In the genomic region with DNA sequence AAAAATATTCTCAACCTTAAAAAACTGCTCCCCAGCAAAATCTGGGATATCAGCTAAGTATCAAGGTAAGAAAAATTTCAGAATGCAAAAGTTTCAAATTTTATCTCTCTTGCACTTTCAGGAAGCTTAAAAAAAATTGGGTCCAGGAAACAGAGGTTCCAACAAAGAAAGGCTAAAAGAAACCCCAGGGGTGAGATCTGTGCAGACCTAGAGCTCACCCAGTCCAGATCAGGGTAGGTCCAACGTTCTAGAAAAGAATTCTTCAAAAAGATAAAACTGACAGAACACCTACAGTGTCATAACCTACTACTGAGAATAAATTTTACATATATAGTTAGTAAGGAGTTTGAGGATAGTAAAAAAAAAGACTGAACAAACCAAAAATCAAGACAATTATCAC, we compare ENCODE assay signal across 10 cellular contexts. TPM values are rescaled to one million over a fixed set of nuclear protein-coding genes. Genes with fewer than 3 reads are reported as not detected.
DNase-seq lines count a peak whose midpoint lies in the region; ATAC-seq and TF ChIP-seq lines count a peak whose summit lies in the region.
"Had no signal": no experiment of that assay in that cellular context is flagged by ENCODE, and none has a peak within 500 bp of the region (broad histone marks: within the 10 kb centered on the region; RNA-seq: fewer than 3 reads in every experiment).

No MANE protein-coding gene starts in this region.

- POLR2A ChIA-PET in activated B cell treated with CpG ODN at 0.5 μM for 24 hours (lab: Charles Lee): interaction anchor here (0.7 to 6.9 kb wide), 14 partner anchors 9 to 449 kb away, joined by 3 to 87 read pairs (median 6); a partner anchor contains a TSS

- H3K4me3 ChIP-seq in heart right ventricle: no peak overlapping the region
- no peak overlapping the region for H3K4me3 ChIP-seq in transverse colon
- H3K4me3 ChIP-seq: sigmoid colon had no signal

- H3K9me3 ChIP-seq in heart right ventricle (no peaks in the 10 kb centered on the region), transverse colon (no peaks in the 10 kb centered on the region)
- H3K9me3 ChIP-seq: sigmoid colon had no signal

- CTCF ChIA-PET in activated B cell treated with CpG ODN at 0.5 μM for 24 hours (lab: Charles Lee): interaction anchor here (1.3 to 1.5 kb wide), 2 partner anchors 12 to 23 kb away, joined by 3 to 4 read pairs; no protein-coding TSS in a partner anchor

- no peaks in the 10 kb centered on the region for H3K27me3 ChIP-seq in heart right ventricle
- H3K27me3 ChIP-seq in transverse colon: no peaks in the 10 kb centered on the region
- H3K27me3 ChIP-seq: sigmoid colon had no signal

- ATAC-seq in heart right ventricle (no peak), Right ventricle myocardium inferior (no peak), activated B cell treated with CpG ODN at 0.5 μM for 24 hours (ENCODE audit: low read depth) (no peak), HG02981 (IDR thresholded peaks at IDR 0.05; ENCODE audit: unreplicated experiment) (no peak)

- in situ Hi-C loops in transverse colon (cut with MboI; ENCODE audit: low pct_ligation_motif_present in 1 of 4, low pct_unique_long_range_greater_than_20kb in 1 of 4, low sequenced_read_pairs in 3 of 4): no loop called here

- H3K9me3 Mint-ChIP-seq in activated B cell treated with CpG ODN at 0.5 μM for 24 hours (no peaks in the 10 kb centered on the region), immature natural killer cell (peaks cover 0 to 2% (median 0%) of the 10 kb centered on the region in 6 donors)

- H3K4me1 ChIP-seq in heart right ventricle (peaks cover 0 to 42% (median 29%) of the 10 kb centered on the region in 9 donors), transverse colon (peaks cover 13 to 47% (median 40%) of the 10 kb centered on the region in 4 donors)

- H3K4me3 Mint-ChIP-seq in activated B cell treated with CpG ODN at 0.5 μM for 24 hours (peak overlapping the region; percentile 74), immature natural killer cell (peak overlapping the region; percentile 73 to 87 (median 78))

- no peak for TF ChIP-seq EP300 in transverse colon (IDR thresholded peaks at IDR 0.05; ENCODE audit: low read depth)

- no peak for TF ChIP-seq CTCF in heart right ventricle (IDR thresholded peaks at IDR 0.05)
- no peak for TF ChIP-seq CTCF in activated B cell treated with CpG ODN at 0.5 μM for 24 hours (IDR thresholded peaks at IDR 0.05)
- TF ChIP-seq CTCF in transverse colon (IDR thresholded peaks at IDR 0.05): no peak

- DNase-seq in heart right ventricle: no peak
- DNase-seq in Right ventricle myocardium inferior (ENCODE audit: missing footprints): no peak
- no peak for DNase-seq in activated B cell treated with CpG ODN at 0.5 μM for 24 hours
- peak in 1 of 3 donors; percentile 26 for DNase-seq in immature natural killer cell
- no peak for DNase-seq in transverse colon
- DNase-seq in NOMO-1 treated with dmso at 0.1 percent for 144 hours (lab: John Stamatoyannopoulos, UW; ENCODE audit: unreplicated experiment): no peak
- no peak for DNase-seq in nucleus accumbens (lab: John Stamatoyannopoulos, UW)
- DNase-seq: NCI-H187, sigmoid colon had no signal

- H3K27me3 Mint-ChIP-seq in activated B cell treated with CpG ODN at 0.5 μM for 24 hours (no peaks in the 10 kb centered on the region), immature natural killer cell (ENCODE audit: low read depth in 3 of 3) (peaks cover 6 to 10% (median 9%) of the 10 kb centered on the region in 3 donors)

- H3K4me1 Mint-ChIP-seq in activated B cell treated with CpG ODN at 0.5 μM for 24 hours (peaks cover 73% of the 10 kb centered on the region), immature natural killer cell (peaks cover 63 to 74% of the 10 kb centered on the region in 2 donors)

- TF ChIP-seq POLR2A in transverse colon (IDR thresholded peaks at IDR 0.05): no peak

- H3K27ac ChIP-seq in heart right ventricle (peak overlapping the region in 8 of 10 donors; percentile 30 to 85 (median 50)), transverse colon (peak overlapping the region; percentile 49 to 76 (median 67))

- H3K27ac Mint-ChIP-seq in activated B cell treated with CpG ODN at 0.5 μM for 24 hours (peak overlapping the region; percentile 97), immature natural killer cell (peak overlapping the region; percentile 95 to 99 (median 98))

- H3K36me3 ChIP-seq in heart right ventricle: no peaks in the 10 kb centered on the region
- no peaks in the 10 kb centered on the region for H3K36me3 ChIP-seq in transverse colon
- H3K36me3 ChIP-seq: sigmoid colon had no signal

- 0 to 3% methylated on average over 1 of the region's 1 CpG for WGBS in heart right ventricle, 2 donors
- WGBS in transverse colon (ENCODE audit: low coverage in 1 of 2), 2 donors: 6 to 15% methylated on average over 1 of the region's 1 CpG

- intact Hi-C loops in heart right ventricle (cut with DNase I) (no loop called here), Right ventricle myocardium inferior (cut with DNase I) (no loop called here), activated B cell treated with CpG ODN at 0.5 μM for 24 hours (cut with micrococcal nuclease) (loop anchor here (2.0 kb wide), 2 partner anchors 16 to 34 kb away; no protein-coding TSS in a partner anchor), transverse colon (cut with DNase I; ENCODE audit: low total_unique reads) (no loop called here)

- peaks cover 4% of the 10 kb centered on the region for H3K36me3 Mint-ChIP-seq in activated B cell treated with CpG ODN at 0.5 μM for 24 hours (ENCODE audit: low read depth)
- H3K36me3 Mint-ChIP-seq in immature natural killer cell: no peaks in the 10 kb centered on the region

RNA-seq across cellular contexts. Expression of a gene that starts 23.5 kb away (rescaled TPM):
- total RNA-seq in heart right ventricle (100 to 1,000 TPM in 8 of 10 donors, 10 to 100 TPM in 2; 86.9 to 157 (median 114) TPM), Right ventricle myocardium inferior (143 TPM), activated B cell treated with CpG ODN at 0.5 μM for 24 hours (71.0 and 84.4 TPM in 2 replicates), transverse colon (10 to 100 TPM; 34.8 to 81.0 (median 52.9) TPM)
- polyA plus RNA-seq in heart right ventricle (10 to 100 TPM; 54.9 to 63.0 TPM), immature natural killer cell (10 to 100 TPM; 16.5 to 26.8 (median 19.3) TPM)
